Comparison of ENCODE assay signal across 12 cellular contexts in the genomic region with DNA sequence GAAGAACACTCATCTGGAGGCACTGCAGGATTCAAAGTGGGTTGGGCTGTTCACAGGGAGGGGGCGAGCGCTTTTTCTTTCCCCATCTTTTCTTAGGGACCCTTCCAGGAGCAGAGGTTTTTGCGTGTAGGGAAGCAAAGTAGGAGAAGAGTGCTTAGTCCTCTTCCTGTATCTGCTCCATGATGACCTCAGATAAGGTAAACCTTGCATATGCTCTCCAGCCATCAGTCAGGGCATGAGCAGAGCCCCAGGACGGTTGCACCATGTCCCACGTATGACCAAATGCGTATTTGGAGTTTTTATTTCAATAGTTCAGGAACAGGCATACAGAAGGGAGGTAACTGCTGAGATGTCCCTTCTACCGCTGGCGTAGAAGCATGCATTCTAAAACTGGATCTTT.
DNase-seq lines count a peak whose midpoint lies in the region; ATAC-seq and TF ChIP-seq lines count a peak whose summit lies in the region.
"Had no signal": no experiment of that assay in that cellular context is flagged by ENCODE, and none has a peak within 500 bp of the region (broad histone marks: within the 10 kb centered on the region; RNA-seq: fewer than 3 reads in every experiment).

No MANE protein-coding gene starts in this region.

- H3K27me3 ChIP-seq in GM23248 (replicated peaks; ENCODE audit: insufficient read depth) (no peaks in the 10 kb centered on the region), ascending aorta (no peaks in the 10 kb centered on the region), lower lobe of right lung (ENCODE audit: low read depth) (no peaks in the 10 kb centered on the region), skeletal muscle satellite cell (ENCODE audit: control insufficient read depth, insufficient read depth, low read length) (no peaks in the 10 kb centered on the region)

- H3K9me2 ChIP-seq in GM23248 (ENCODE audit: insufficient read depth): no peaks in the 10 kb centered on the region

- ATAC-seq in lower lobe of right lung: peak; percentile 4 to 6
- no peak for ATAC-seq in GM21515 (IDR thresholded peaks at IDR 0.05; ENCODE audit: unreplicated experiment)
- ATAC-seq: T-cell had no signal

- peaks cover 21% of the 10 kb centered on the region for H3F3A ChIP-seq in GM23248 (ENCODE audit: insufficient read depth)

- H4K20me1 ChIP-seq in GM23248 (ENCODE audit: insufficient read depth): no peaks in the 10 kb centered on the region

- H3K9ac ChIP-seq in GM23248: no peak overlapping the region; the same call in 1 of the 2 replicates
- H3K9ac ChIP-seq in skeletal muscle satellite cell (ENCODE audit: low read depth, low read length): no peak overlapping the region

- DNase-seq in GM23248: no peak
- DNase-seq in ascending aorta (ENCODE audit: low spot score in 2 of 2): no peak
- no peak for DNase-seq in lower lobe of right lung
- no peak for DNase-seq in kidney glomerular epithelial cell (lab: John Stamatoyannopoulos, UW)
- no peak for DNase-seq in HT-29 (ENCODE audit: low spot score)
- no peak for DNase-seq in SW 1271 (lab: John Stamatoyannopoulos, UW)
- DNase-seq: activated CD4-positive, alpha-beta T cell treated with anti-CD3 and anti-CD28 coated beads for 1 hour; NCI-H1436 treated with DMSO at 0.1 percent for 48 hours; stimulated activated CD4-positive, alpha-beta T cell treated with anti-CD3 and anti-CD28 coated beads, Interleukin-12 subunit alpha, Interleukin-12 subunit beta, amount 100 ng/mL, for 4 hours; T-cell had no signal

- peak overlapping the region; percentile 38 for H3K4me3 ChIP-seq in GM23248
- peak overlapping the region; percentile 22 to 37 for H3K4me3 ChIP-seq in ascending aorta
- peak overlapping the region; percentile 10 for H3K4me3 ChIP-seq in lower lobe of right lung
- H3K4me3 ChIP-seq in skeletal muscle satellite cell (ENCODE audit: low read length): no peak overlapping the region

- 0 out of 2 replicates have a peak overlapping the region, but pooled peaks have one; percentile 14 for H2AFZ ChIP-seq in GM23248

- H3K4me1 ChIP-seq in GM23248 (ENCODE audit: insufficient read depth) (peaks cover 23% of the 10 kb centered on the region), ascending aorta (peaks cover 0 to 20% of the 10 kb centered on the region in 2 donors), lower lobe of right lung (peaks cover 23% of the 10 kb centered on the region), skeletal muscle satellite cell (ENCODE audit: control insufficient read depth, insufficient read depth, low read length) (peaks cover 18% of the 10 kb centered on the region)

- H3K4me2 ChIP-seq in GM23248 (ENCODE audit: unreplicated experiment) (peak overlapping the region; percentile 67), skeletal muscle satellite cell (ENCODE audit: low read length) (peak overlapping the region; percentile 66)

- 23 to 24% methylated on average over 8 of the region's 8 CpGs for WGBS in GM23248 (ENCODE audit: low coverage in 1 of 2, low lambda C conversion rate in 2 of 2, missing lambda C conversion rate in 2 of 2), 2 experiments

- in situ Hi-C loops in GM23248 (cut with MboI): no loop called here

- no peaks in the 10 kb centered on the region for H3K9me3 ChIP-seq in GM23248 (ENCODE audit: low read depth)
- no peaks in the 10 kb centered on the region for H3K9me3 ChIP-seq in ascending aorta
- no peaks in the 10 kb centered on the region for H3K9me3 ChIP-seq in lower lobe of right lung
- no peaks in the 10 kb centered on the region for H3K9me3 ChIP-seq in skeletal muscle satellite cell (replicated peaks; ENCODE audit: low read length)

- intact Hi-C loops in ascending aorta (cut with DNase I) (loop anchor here (1.0 to 5.0 kb wide), 2 partner anchors 13 to 281 kb away; partner anchors contain the start of gene GLI3), lower lobe of right lung (cut with DNase I) (no loop called here)

- H3K79me2 ChIP-seq in GM23248 (ENCODE audit: insufficient read depth): no peaks in the 10 kb centered on the region

- no peak for TF ChIP-seq CTCF in ascending aorta (IDR thresholded peaks at IDR 0.05)
- no peak for TF ChIP-seq CTCF in lower lobe of right lung (IDR thresholded peaks at IDR 0.05)

- H3K27ac ChIP-seq in GM23248: peak overlapping the region; percentile 38; the same call in 1 of the 2 replicates
- peak overlapping the region in 1 of 2 donors; percentile 2 for H3K27ac ChIP-seq in ascending aorta
- H3K27ac ChIP-seq in lower lobe of right lung: no peak overlapping the region

- H3K36me3 ChIP-seq in GM23248 (ENCODE audit: low read depth) (no peaks in the 10 kb centered on the region), ascending aorta (no peaks in the 10 kb centered on the region), lower lobe of right lung (no peaks in the 10 kb centered on the region), skeletal muscle satellite cell (ENCODE audit: insufficient read depth, low read length) (no peaks in the 10 kb centered on the region)
